38 cellular contexts compared by ENCODE assay signal in the genomic region with DNA sequence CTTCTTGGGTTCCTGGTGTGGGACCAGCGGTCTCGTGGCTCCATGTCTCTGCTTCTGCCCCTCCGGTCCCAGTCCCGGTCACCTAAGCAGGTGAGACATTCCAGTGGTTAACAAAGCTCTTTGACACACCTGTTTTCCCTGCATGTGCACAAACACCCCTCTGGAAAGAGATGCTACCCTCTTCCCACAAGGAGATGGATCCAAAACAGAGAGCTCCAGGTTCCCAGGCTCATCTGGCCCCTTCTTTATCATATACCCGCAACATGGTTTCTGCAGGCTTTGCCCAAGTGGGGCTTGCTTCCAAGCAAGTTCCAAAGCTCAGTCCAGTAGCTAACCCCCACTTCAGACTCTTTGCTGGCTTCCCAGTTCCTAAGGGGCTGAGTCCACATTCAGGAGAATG. TPM values are rescaled to one million over a fixed set of nuclear protein-coding genes. Genes with fewer than 3 reads are reported as not detected.
"Had no signal": no experiment of that assay in that cellular context is flagged by ENCODE, and none has a peak within 500 bp of the region (broad histone marks: within the 10 kb centered on the region; RNA-seq: fewer than 3 reads in every experiment).

No MANE protein-coding gene starts in this region.

- DNase-seq: Karpas-422, Kasumi-1, MG63, MM.1S, MV-4-11, NCI-H1048, NCI-H1092, NCI-H1092 treated with DMSO at 0.1 percent for 48 hours, NCI-H1105, NCI-H1105 treated with DMSO at 0.1 percent for 48 hours, NCI-H1417, NCI-H1417 treated with DMSO at 0.1 percent for 48 hours, NCI-H1436, NCI-H1436 treated with DMSO at 0.1 percent for 48 hours, NCI-H146, NCI-H1694, NCI-H1694 treated with DMSO at 0.1 percent for 48 hours, NCI-H187, NCI-H187 treated with DMSO at 0.1 percent for 48 hours, NCI-H1930, NCI-H2029, NCI-H2029 treated with DMSO at 0.1 percent for 48 hours, NCI-H2081, NCI-H2081 treated with DMSO at 0.1 percent for 48 hours, NCI-H2107, NCI-H2171, NCI-H2171 treated with DMSO at 0.1 percent for 48 hours, NCI-H2227 treated with DMSO at 0.1 percent for 48 hours, NCI-H226, NCI-H345, NCI-H446, NCI-H446 treated with DMSO at 0.1 percent for 48 hours, NCI-H510A, NCI-H510A treated with DMSO at 0.1 percent for 48 hours had no signal

- H3K36me3 ChIP-seq: MG63 had no signal

- H3K27me3 ChIP-seq: MG63 had no signal

- H3K4me3 ChIP-seq: MG63 had no signal

RNA-seq across cellular contexts. Expression of a gene that starts 17.8 kb away (rescaled TPM):
- total RNA-seq: LHCN-M2, MCF 10A had no signal

RNA-seq across cellular contexts. Expression of a gene that starts 17.8 kb away (rescaled TPM):
- total RNA-seq: LHCN-M2, M059J, MCF 10A, NCI-H460 had no signal
